ENCODE assay signal across 12 cellular contexts in the genomic region with DNA sequence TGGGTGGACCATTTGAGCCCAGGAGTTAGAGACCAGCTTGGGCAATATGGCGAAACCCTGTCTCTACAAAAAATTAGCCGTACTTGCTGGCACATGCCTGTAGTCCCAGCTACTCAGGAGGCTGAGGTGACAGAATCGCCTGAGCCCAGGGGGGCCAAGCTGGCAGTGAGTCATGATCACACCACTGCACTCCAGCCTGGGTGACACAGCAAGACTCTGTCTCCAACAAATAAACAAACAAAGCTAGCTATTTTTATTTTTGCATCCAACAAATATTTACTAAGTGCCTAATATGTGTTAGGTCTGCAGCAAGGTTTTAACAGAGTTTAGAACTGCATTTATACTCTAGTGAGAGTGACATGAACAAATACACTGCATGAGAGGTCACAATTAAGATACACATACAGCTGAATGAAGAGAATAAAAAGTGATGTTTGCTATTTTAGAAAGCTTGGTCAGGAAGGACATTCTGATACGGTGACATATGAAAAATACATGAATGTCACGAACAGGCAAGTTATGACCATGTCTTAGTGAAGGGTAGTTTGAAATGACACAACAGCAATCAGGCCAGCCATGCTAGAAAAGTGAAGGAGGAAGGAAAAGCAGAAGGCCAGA.
DNase-seq lines count a peak whose midpoint lies in the region; ATAC-seq and TF ChIP-seq lines count a peak whose summit lies in the region.
"Had no signal": no experiment of that assay in that cellular context is flagged by ENCODE, and none has a peak within 500 bp of the region (broad histone marks: within the 10 kb centered on the region; RNA-seq: fewer than 3 reads in every experiment).

No MANE protein-coding gene starts in this region.

- TF ChIP-seq EP300 in SK-N-SH (IDR thresholded peaks at IDR 0.05; ENCODE audit: borderline replicate concordance in 1 of 2, low read depth in 1 of 2, low read length in 1 of 2): no peak

- peak overlapping the region; percentile 35 for H3K27ac Mint-ChIP-seq in MCF 10A (ENCODE audit: low read depth, unreplicated experiment)
- no peak overlapping the region for H3K27ac Mint-ChIP-seq in T-cell
- H3K27ac Mint-ChIP-seq: activated B cell treated with CpG ODN at 0.5 μM for 24 hours, H9 had no signal

- H3K79me2 ChIP-seq in SK-N-SH (ENCODE audit: insufficient read depth): no peaks in the 10 kb centered on the region; the same call in 1 of the 2 replicates

- TF ChIP-seq CTCF in MCF 10A (IDR thresholded peaks at IDR 0.05; ENCODE audit: unreplicated experiment) (no peak), breast epithelium (IDR thresholded peaks at IDR 0.05) (no peak), foreskin fibroblast (IDR thresholded peaks at IDR 0.05; ENCODE audit: low read depth, low read length) (no peak), SK-N-SH (IDR thresholded peaks at IDR 0.05) (no peak), thyroid gland (IDR thresholded peaks at IDR 0.05) (no peak)

- no peaks in the 10 kb centered on the region for H3K9me2 ChIP-seq in SK-N-SH

- H3K4me3 Mint-ChIP-seq in MCF 10A (ENCODE audit: unreplicated experiment) (no peak overlapping the region), T-cell (no peak overlapping the region)
- H3K4me3 Mint-ChIP-seq: activated B cell treated with CpG ODN at 0.5 μM for 24 hours, H9 had no signal

- in situ Hi-C loops in SK-MEL-5 (cut with HindIII; ENCODE audit: low pct_unique_long_range_greater_than_20kb, low sequenced_read_pairs): no loop called here

- no peak for TF ChIP-seq POLR2A in breast epithelium (IDR thresholded peaks at IDR 0.05)
- TF ChIP-seq POLR2A in thyroid gland (IDR thresholded peaks at IDR 0.05): no peak

- H3K9me3 Mint-ChIP-seq in MCF 10A (ENCODE audit: unreplicated experiment) (no peaks in the 10 kb centered on the region), T-cell (no peaks in the 10 kb centered on the region)
- H3K9me3 Mint-ChIP-seq: activated B cell treated with CpG ODN at 0.5 μM for 24 hours, H9 had no signal

- peaks cover 19% of the 10 kb centered on the region for H3K4me1 Mint-ChIP-seq in MCF 10A (ENCODE audit: insufficient read depth, unreplicated experiment)
- H3K4me1 Mint-ChIP-seq in T-cell: no peaks in the 10 kb centered on the region
- H3K4me1 Mint-ChIP-seq: activated B cell treated with CpG ODN at 0.5 μM for 24 hours, H9 had no signal

- intact Hi-C loops in MCF 10A (cut with micrococcal nuclease): no loop called here
- intact Hi-C loops in breast epithelium (cut with DNase I; ENCODE audit: low total_unique reads): no loop called here
- intact Hi-C loops in thyroid gland (cut with DNase I): no loop called here

- H4K20me1 ChIP-seq in SK-N-SH (ENCODE audit: insufficient read depth): no peaks in the 10 kb centered on the region
- H4K20me1 ChIP-seq: BLaER1 had no signal

- H3K9me3 ChIP-seq in breast epithelium (no peaks in the 10 kb centered on the region), skeletal muscle tissue (ENCODE audit: control insufficient read depth in 3 of 3, low read length in 3 of 3) (no peaks in the 10 kb centered on the region), SK-N-SH (no peaks in the 10 kb centered on the region), thyroid gland (no peaks in the 10 kb centered on the region)
- H3K9me3 ChIP-seq: BLaER1 had no signal

- 81% methylated on average over 4 of the region's 5 CpGs for WGBS in SK-N-SH (ENCODE audit: low lambda C conversion rate)
- 86 to 89% methylated on average over 5 of the region's 5 CpGs for WGBS in thyroid gland, 2 donors

- peak; percentile 80 for DNase-seq in MCF 10A (ENCODE audit: unreplicated experiment)
- no peak for DNase-seq in breast epithelium (ENCODE audit: low spot score in 2 of 2)
- DNase-seq in SK-MEL-5 (ENCODE audit: low read depth, low spot score): peak; percentile 61
- DNase-seq in foreskin fibroblast: peak; percentile 10 to 22
- DNase-seq in SK-N-SH: no peak
- no peak for DNase-seq in thyroid gland
- DNase-seq in T-cell: no peak
- DNase-seq: activated B cell treated with CpG ODN at 0.5 μM for 24 hours, H9, NCI-H510A had no signal

- H3K9ac ChIP-seq in skeletal muscle tissue (ENCODE audit: low read depth in 1 of 3, low read length in 3 of 3): no peak overlapping the region
- H3K9ac ChIP-seq in SK-N-SH: no peak overlapping the region
- H3K9ac ChIP-seq: BLaER1 had no signal

- H3K36me3 Mint-ChIP-seq in MCF 10A (ENCODE audit: insufficient read depth, unreplicated experiment): peaks cover 67% of the 10 kb centered on the region
- peaks cover 26% of the 10 kb centered on the region for H3K36me3 Mint-ChIP-seq in T-cell

- no TSS peak for BruUV-seq in MCF 10A (replicated peaks; lab: Mats Ljungman, UMichigan)

- H3K4me3 ChIP-seq in breast epithelium: no peak overlapping the region
- no peak overlapping the region for H3K4me3 ChIP-seq in foreskin fibroblast (ENCODE audit: low read depth in 1 of 2, low read length in 2 of 2)
- H3K4me3 ChIP-seq in skeletal muscle tissue (ENCODE audit: low read length in 3 of 3): no peak overlapping the region
- H3K4me3 ChIP-seq in SK-N-SH (ENCODE audit: low read depth in 2 of 2, low read length in 1 of 2): no peak overlapping the region
- H3K4me3 ChIP-seq in thyroid gland (replicated peaks in 1 of 3): no peak overlapping the region
- H3K4me3 ChIP-seq: BLaER1 had no signal

- CTCF ChIA-PET in MCF 10A (lab: Yijun Ruan, JAX) (interaction anchor here (0.6 to 1.0 kb wide), 3 partner anchors 31 to 763 kb away, joined by 3 to 7 read pairs (median 4); no protein-coding TSS in a partner anchor), SK-N-SH (lab: Yijun Ruan, JAX) (interaction anchor here (0.7 to 1.8 kb wide), 5 partner anchors 16 to 1048 kb away, joined by 3 to 7 read pairs (median 4); no protein-coding TSS in a partner anchor), T-cell (lab: Charles Lee) (no interaction called here)

- H3K4me1 ChIP-seq in breast epithelium (no peaks in the 10 kb centered on the region), skeletal muscle tissue (ENCODE audit: control insufficient read depth in 3 of 3, insufficient read depth in 3 of 3, low read length in 3 of 3) (peaks cover 3 to 16% (median 4%) of the 10 kb centered on the region in 3 donors), SK-N-SH (ENCODE audit: control insufficient read depth in 1 of 2, insufficient read depth in 2 of 2, low read depth in 1 of 2, low read length in 1 of 2) (peaks cover 8 to 28% of the 10 kb centered on the region in 2 experiments), thyroid gland (peaks cover 8 to 9% of the 10 kb centered on the region in 2 donors)
- H3K4me1 ChIP-seq: BLaER1 had no signal

- POLR2A ChIA-PET in MCF 10A (lab: Yijun Ruan, JAX): interaction anchor here (0.5 to 4.2 kb wide), 6 partner anchors 8 to 311 kb away, joined by 3 to 14 read pairs (median 3); no protein-coding TSS in a partner anchor
- POLR2A ChIA-PET in SK-N-SH (lab: Yijun Ruan, JAX): no interaction called here
- POLR2A ChIA-PET in T-cell (lab: Charles Lee): interaction anchor here in 1 of 2 donors (0.7 kb wide), 1 partner anchor 127 kb away, joined by 5 read pairs; no protein-coding TSS in a partner anchor

- no peak for ATAC-seq in T-cell (replicated peaks in 1 of 4)

- H3F3A ChIP-seq in SK-N-SH (replicated peaks; ENCODE audit: insufficient read depth): peaks cover 21% of the 10 kb centered on the region

- no peaks in the 10 kb centered on the region for H3K27me3 Mint-ChIP-seq in MCF 10A (ENCODE audit: insufficient read depth, unreplicated experiment)
- no peaks in the 10 kb centered on the region for H3K27me3 Mint-ChIP-seq in T-cell
- H3K27me3 Mint-ChIP-seq: activated B cell treated with CpG ODN at 0.5 μM for 24 hours had no signal

- no peak overlapping the region for H3K4me2 ChIP-seq in SK-N-SH
- H3K4me2 ChIP-seq: BLaER1 had no signal

- peaks cover 6% of the 10 kb centered on the region for H3K36me3 ChIP-seq in breast epithelium
- peaks cover 2 to 14% (median 8%) of the 10 kb centered on the region in 3 donors for H3K36me3 ChIP-seq in skeletal muscle tissue (ENCODE audit: control insufficient read depth in 3 of 3, insufficient read depth in 3 of 3, low read length in 3 of 3)
- peaks cover 29 to 56% of the 10 kb centered on the region in 2 experiments for H3K36me3 ChIP-seq in SK-N-SH (replicated peaks in 1 of 2; ENCODE audit: control insufficient read depth in 1 of 2, insufficient read depth in 2 of 2, low read length in 1 of 2)
- peaks cover 13 to 24% of the 10 kb centered on the region in 2 donors for H3K36me3 ChIP-seq in thyroid gland
- H3K36me3 ChIP-seq: BLaER1 had no signal

- TF ChIP-seq RAD21 in SK-N-SH (IDR thresholded peaks at IDR 0.05; ENCODE audit: low read length): no peak

- no peak overlapping the region for H2AFZ ChIP-seq in SK-N-SH (ENCODE audit: low read depth)

- H3K27me3 ChIP-seq in breast epithelium: no peaks in the 10 kb centered on the region
- no peaks in the 10 kb centered on the region for H3K27me3 ChIP-seq in skeletal muscle tissue (ENCODE audit: control insufficient read depth in 3 of 3, insufficient read depth in 3 of 3, low read length in 3 of 3)
- H3K27me3 ChIP-seq in SK-N-SH (ENCODE audit: insufficient read depth): no peaks in the 10 kb centered on the region
- H3K27me3 ChIP-seq in thyroid gland: no peaks in the 10 kb centered on the region
- H3K27me3 ChIP-seq: BLaER1 had no signal

- H3K27ac ChIP-seq in breast epithelium: no peak overlapping the region
- peak overlapping the region; percentile 48 for H3K27ac ChIP-seq in skeletal muscle tissue (ENCODE audit: low read depth, low read length)
- no peak overlapping the region for H3K27ac ChIP-seq in SK-N-SH (ENCODE audit: low read depth in 2 of 2, low read length in 1 of 2)
- H3K27ac ChIP-seq in thyroid gland: no peak overlapping the region
- H3K27ac ChIP-seq: BLaER1 had no signal

TF ChIP-seq in SK-N-SH, 30 proteins besides CTCF, POLR2A, EP300 and RAD21 (continues in another document):
- no peak for TF ChIP-seq YY1 (IDR thresholded peaks at IDR 0.05; ENCODE audit: low read depth)
- TF ChIP-seq MXI1 (IDR thresholded peaks at IDR 0.05; ENCODE audit: low read depth, low read length): no peak
- TF ChIP-seq PBX3 (IDR thresholded peaks at IDR 0.05): no peak
- TF ChIP-seq SMC3 (IDR thresholded peaks at IDR 0.05; ENCODE audit: low read depth, low read length): no peak
- TF ChIP-seq RCOR1 (IDR thresholded peaks at IDR 0.05; ENCODE audit: low read length): no peak
- no peak for TF ChIP-seq FOXJ3 (CRISPR knock-in tag; IDR thresholded peaks at IDR 0.05)

Comparison
In these comparisons a context has a peak if more than half of its experiments do, and no peak if none do; other contexts are left out.
1. DNase-seq: peak in MCF 10A (single experiment), SK-MEL-5 (single experiment) and foreskin fibroblast (2 of 2); none in breast epithelium (0 of 2), SK-N-SH (single experiment), thyroid gland (0 of 2) and T-cell (0 of 34).
2. CTCF ChIA-PET loops: an anchor here in MCF 10A (0.6 to 1.0 kb wide) and SK-N-SH (0.7 to 1.8 kb wide); none called in T-cell.